In genomic region chr5:95731571-95732554, GRCh38 we compare ENCODE assay signal across 1 cellular context.
TF ChIP-seq lines count a peak whose summit lies in the region.

No MANE protein-coding gene starts in this region.

TF ChIP-seq in GM12878, 131 proteins besides CTCF, POLR2A, EP300 and RAD21 (continued from another document and continues in another):
- TF ChIP-seq MYB (IDR thresholded peaks at IDR 0.05; ENCODE audit: borderline replicate concordance, low read depth, low read length) = no peak
- TF ChIP-seq, protein P1, sequence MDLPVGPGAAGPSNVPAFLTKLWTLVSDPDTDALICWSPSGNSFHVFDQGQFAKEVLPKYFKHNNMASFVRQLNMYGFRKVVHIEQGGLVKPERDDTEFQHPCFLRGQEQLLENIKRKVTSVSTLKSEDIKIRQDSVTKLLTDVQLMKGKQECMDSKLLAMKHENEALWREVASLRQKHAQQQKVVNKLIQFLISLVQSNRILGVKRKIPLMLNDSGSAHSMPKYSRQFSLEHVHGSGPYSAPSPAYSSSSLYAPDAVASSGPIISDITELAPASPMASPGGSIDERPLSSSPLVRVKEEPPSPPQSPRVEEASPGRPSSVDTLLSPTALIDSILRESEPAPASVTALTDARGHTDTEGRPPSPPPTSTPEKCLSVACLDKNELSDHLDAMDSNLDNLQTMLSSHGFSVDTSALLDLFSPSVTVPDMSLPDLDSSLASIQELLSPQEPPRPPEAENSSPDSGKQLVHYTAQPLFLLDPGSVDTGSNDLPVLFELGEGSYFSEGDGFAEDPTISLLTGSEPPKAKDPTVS (IDR thresholded peaks at IDR 0.05; ENCODE audit: low read depth, low read length) = no peak
- no peak for TF ChIP-seq TARDBP (IDR thresholded peaks at IDR 0.05; ENCODE audit: borderline replicate concordance)
- TF ChIP-seq MYC (IDR thresholded peaks at IDR 0.05; ENCODE audit: insufficient read depth, insufficient read length, insufficient replicate concordance, low read length, severe bottlenecking) = no peak
- TF ChIP-seq CEBPB (IDR thresholded peaks at IDR 0.05; ENCODE audit: borderline replicate concordance in 1 of 2, low read depth in 2 of 2, low read length in 2 of 2) = no peak
- TF ChIP-seq, protein P2, sequence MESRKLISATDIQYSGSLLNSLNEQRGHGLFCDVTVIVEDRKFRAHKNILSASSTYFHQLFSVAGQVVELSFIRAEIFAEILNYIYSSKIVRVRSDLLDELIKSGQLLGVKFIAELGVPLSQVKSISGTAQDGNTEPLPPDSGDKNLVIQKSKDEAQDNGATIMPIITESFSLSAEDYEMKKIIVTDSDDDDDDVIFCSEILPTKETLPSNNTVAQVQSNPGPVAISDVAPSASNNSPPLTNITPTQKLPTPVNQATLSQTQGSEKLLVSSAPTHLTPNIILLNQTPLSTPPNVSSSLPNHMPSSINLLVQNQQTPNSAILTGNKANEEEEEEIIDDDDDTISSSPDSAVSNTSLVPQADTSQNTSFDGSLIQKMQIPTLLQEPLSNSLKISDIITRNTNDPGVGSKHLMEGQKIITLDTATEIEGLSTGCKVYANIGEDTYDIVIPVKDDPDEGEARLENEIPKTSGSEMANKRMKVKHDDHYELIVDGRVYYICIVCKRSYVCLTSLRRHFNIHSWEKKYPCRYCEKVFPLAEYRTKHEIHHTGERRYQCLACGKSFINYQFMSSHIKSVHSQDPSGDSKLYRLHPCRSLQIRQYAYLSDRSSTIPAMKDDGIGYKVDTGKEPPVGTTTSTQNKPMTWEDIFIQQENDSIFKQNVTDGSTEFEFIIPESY (IDR thresholded peaks at IDR 0.05) = no peak
- TF ChIP-seq JUNB (IDR thresholded peaks at IDR 0.05) = no peak
- TF ChIP-seq NR2C2 (IDR thresholded peaks at IDR 0.05; ENCODE audit: borderline replicate concordance, control insufficient read depth, insufficient read length, low read depth) = no peak
- TF ChIP-seq ZNF384 (IDR thresholded peaks at IDR 0.05; ENCODE audit: borderline replicate concordance, low read depth, low read length) = no peak
- TF ChIP-seq REST (IDR thresholded peaks at IDR 0.05; ENCODE audit: low read depth, low read length) = no peak
- TF ChIP-seq, protein P3, sequence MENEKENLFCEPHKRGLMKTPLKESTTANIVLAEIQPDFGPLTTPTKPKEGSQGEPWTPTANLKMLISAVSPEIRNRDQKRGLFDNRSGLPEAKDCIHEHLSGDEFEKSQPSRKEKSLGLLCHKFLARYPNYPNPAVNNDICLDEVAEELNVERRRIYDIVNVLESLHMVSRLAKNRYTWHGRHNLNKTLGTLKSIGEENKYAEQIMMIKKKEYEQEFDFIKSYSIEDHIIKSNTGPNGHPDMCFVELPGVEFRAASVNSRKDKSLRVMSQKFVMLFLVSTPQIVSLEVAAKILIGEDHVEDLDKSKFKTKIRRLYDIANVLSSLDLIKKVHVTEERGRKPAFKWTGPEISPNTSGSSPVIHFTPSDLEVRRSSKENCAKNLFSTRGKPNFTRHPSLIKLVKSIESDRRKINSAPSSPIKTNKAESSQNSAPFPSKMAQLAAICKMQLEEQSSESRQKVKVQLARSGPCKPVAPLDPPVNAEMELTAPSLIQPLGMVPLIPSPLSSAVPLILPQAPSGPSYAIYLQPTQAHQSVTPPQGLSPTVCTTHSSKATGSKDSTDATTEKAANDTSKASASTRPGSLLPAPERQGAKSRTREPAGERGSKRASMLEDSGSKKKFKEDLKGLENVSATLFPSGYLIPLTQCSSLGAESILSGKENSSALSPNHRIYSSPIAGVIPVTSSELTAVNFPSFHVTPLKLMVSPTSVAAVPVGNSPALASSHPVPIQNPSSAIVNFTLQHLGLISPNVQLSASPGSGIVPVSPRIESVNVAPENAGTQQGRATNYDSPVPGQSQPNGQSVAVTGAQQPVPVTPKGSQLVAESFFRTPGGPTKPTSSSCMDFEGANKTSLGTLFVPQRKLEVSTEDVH (IDR thresholded peaks at IDR 0.05; ENCODE audit: low read depth, partially characterized antibody) = no peak
- TF ChIP-seq, protein P4, sequence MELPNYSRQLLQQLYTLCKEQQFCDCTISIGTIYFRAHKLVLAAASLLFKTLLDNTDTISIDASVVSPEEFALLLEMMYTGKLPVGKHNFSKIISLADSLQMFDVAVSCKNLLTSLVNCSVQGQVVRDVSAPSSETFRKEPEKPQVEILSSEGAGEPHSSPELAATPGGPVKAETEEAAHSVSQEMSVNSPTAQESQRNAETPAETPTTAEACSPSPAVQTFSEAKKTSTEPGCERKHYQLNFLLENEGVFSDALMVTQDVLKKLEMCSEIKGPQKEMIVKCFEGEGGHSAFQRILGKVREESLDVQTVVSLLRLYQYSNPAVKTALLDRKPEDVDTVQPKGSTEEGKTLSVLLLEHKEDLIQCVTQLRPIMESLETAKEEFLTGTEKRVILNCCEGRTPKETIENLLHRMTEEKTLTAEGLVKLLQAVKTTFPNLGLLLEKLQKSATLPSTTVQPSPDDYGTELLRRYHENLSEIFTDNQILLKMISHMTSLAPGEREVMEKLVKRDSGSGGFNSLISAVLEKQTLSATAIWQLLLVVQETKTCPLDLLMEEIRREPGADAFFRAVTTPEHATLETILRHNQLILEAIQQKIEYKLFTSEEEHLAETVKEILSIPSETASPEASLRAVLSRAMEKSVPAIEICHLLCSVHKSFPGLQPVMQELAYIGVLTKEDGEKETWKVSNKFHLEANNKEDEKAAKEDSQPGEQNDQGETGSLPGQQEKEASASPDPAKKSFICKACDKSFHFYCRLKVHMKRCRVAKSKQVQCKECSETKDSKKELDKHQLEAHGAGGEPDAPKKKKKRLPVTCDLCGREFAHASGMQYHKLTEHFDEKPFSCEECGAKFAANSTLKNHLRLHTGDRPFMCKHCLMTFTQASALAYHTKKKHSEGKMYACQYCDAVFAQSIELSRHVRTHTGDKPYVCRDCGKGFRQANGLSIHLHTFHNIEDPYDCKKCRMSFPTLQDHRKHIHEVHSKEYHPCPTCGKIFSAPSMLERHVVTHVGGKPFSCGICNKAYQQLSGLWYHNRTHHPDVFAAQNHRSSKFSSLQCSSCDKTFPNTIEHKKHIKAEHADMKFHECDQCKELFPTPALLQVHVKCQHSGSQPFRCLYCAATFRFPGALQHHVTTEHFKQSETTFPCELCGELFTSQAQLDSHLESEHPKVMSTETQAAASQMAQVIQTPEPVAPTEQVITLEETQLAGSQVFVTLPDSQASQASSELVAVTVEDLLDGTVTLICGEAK (IDR thresholded peaks at IDR 0.05; ENCODE audit: borderline replicate concordance) = peak; percentile 28; the same call in 1 of the 2 replicates
- TF ChIP-seq RELB (IDR thresholded peaks at IDR 0.05; ENCODE audit: low read depth) = 0 out of 2 replicates have a peak, but pooled peaks have one; percentile 13
- TF ChIP-seq, protein P5, sequence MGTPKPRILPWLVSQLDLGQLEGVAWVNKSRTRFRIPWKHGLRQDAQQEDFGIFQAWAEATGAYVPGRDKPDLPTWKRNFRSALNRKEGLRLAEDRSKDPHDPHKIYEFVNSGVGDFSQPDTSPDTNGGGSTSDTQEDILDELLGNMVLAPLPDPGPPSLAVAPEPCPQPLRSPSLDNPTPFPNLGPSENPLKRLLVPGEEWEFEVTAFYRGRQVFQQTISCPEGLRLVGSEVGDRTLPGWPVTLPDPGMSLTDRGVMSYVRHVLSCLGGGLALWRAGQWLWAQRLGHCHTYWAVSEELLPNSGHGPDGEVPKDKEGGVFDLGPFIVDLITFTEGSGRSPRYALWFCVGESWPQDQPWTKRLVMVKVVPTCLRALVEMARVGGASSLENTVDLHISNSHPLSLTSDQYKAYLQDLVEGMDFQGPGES (IDR thresholded peaks at IDR 0.05) = no peak
- no peak for TF ChIP-seq NFYA (IDR thresholded peaks at IDR 0.05; ENCODE audit: borderline replicate concordance, low read depth, low read length)
- no peak for TF ChIP-seq NFXL1 (IDR thresholded peaks at IDR 0.05; ENCODE audit: borderline replicate concordance)
- no peak for TF ChIP-seq BCLAF1 (IDR thresholded peaks at IDR 0.05)
- no peak for TF ChIP-seq TCF7 (IDR thresholded peaks at IDR 0.05; ENCODE audit: borderline replicate concordance)
- no peak for TF ChIP-seq RUNX3 (IDR thresholded peaks at IDR 0.05; ENCODE audit: low read length)
- TF ChIP-seq STAT1 (conservative IDR thresholded peaks at IDR 0.05) = no peak
- TF ChIP-seq CREM (IDR thresholded peaks at IDR 0.05; ENCODE audit: low read depth) = no peak
- no peak for TF ChIP-seq SIX5 (IDR thresholded peaks at IDR 0.05; ENCODE audit: low read depth, low read length, severe bottlenecking)
- no peak for TF ChIP-seq NRF1 (conservative IDR thresholded peaks at IDR 0.05; ENCODE audit: low read depth, low read length)
- TF ChIP-seq SPI1 (IDR thresholded peaks at IDR 0.05; ENCODE audit: borderline replicate concordance, insufficient read depth, low read depth, low read length) = peak; percentile 52; the same call in 1 of the 2 replicates
- TF ChIP-seq, protein P6, sequence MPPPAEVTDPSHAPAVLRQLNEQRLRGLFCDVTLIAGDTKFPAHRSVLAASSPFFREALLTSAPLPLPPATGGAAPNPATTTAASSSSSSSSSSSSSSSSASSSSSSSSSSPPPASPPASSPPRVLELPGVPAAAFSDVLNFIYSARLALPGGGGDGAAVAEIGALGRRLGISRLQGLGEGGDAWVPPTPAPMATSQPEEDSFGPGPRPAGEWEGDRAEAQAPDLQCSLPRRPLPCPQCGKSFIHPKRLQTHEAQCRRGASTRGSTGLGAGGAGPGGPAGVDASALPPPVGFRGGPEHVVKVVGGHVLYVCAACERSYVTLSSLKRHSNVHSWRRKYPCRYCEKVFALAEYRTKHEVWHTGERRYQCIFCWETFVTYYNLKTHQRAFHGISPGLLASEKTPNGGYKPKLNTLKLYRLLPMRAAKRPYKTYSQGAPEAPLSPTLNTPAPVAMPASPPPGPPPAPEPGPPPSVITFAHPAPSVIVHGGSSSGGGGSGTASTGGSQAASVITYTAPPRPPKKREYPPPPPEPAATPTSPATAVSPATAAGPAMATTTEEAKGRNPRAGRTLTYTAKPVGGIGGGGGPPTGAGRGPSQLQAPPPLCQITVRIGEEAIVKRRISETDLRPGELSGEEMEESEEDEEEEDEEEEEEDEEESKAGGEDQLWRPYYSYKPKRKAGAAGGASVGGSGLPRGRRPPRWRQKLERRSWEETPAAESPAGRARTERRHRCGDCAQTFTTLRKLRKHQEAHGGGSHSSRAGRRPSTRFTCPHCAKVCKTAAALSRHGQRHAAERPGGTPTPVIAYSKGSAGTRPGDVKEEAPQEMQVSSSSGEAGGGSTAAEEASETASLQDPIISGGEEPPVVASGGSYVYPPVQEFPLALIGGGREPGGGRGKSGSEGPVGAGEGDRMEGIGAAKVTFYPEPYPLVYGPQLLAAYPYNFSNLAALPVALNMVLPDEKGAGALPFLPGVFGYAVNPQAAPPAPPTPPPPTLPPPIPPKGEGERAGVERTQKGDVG (CRISPR knock-in tag; IDR thresholded peaks at IDR 0.05) = no peak
- TF ChIP-seq HCFC1 (IDR thresholded peaks at IDR 0.05; ENCODE audit: low read length) = no peak
- 0 out of 2 replicates have a peak, but pooled peaks have one; percentile 16 for TF ChIP-seq HDGF (IDR thresholded peaks at IDR 0.05)
- peak in 1 of 2 experiments; percentile 2; a peak in 2 of 4 replicates for TF ChIP-seq BHLHE40 (IDR thresholded peaks at IDR 0.05; ENCODE audit: borderline replicate concordance in 1 of 2, low read depth in 2 of 2, low read length in 1 of 2)
- no peak for TF ChIP-seq KDM1A (IDR thresholded peaks at IDR 0.05; ENCODE audit: borderline replicate concordance)
- TF ChIP-seq EGR1 (IDR thresholded peaks at IDR 0.05; ENCODE audit: borderline replicate concordance in 1 of 2, low read depth in 2 of 2, low read length in 2 of 2) = 0 out of 3 replicates have a peak, but pooled peaks of 1 of the 2 experiments have one; percentile 13
- no peak; the same call in 1 of the 2 replicates for TF ChIP-seq POLR2AphosphoS5 (IDR thresholded peaks at IDR 0.05; ENCODE audit: low read length)
